ENCODE assay signal across 1 cellular context in the genomic region with DNA sequence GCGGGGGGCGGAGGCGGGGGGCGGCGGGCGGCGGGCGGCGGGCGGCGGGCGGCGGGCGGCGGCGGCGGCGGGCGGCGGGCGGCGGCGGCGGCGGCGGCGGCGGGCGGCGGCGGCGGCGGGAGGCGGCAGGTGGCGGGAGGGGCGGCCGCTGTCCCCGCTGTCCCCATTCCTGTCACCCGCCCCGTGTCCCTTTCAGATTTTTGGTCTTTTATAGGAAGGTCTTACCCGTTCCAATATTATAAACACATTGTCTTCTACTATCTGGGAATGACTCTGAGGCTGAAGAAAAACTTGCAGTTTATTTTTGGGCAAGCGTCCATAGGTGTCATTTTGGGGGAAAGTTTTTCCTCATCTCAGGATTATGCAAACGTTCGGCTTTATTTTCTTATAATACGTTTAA.
TF ChIP-seq lines count a peak whose summit lies in the region.

No MANE protein-coding gene starts in this region.

TF ChIP-seq in SK-N-SH, 30 proteins besides CTCF, POLR2A, EP300 and RAD21 (continued from another document):
- TF ChIP-seq, protein P1, sequence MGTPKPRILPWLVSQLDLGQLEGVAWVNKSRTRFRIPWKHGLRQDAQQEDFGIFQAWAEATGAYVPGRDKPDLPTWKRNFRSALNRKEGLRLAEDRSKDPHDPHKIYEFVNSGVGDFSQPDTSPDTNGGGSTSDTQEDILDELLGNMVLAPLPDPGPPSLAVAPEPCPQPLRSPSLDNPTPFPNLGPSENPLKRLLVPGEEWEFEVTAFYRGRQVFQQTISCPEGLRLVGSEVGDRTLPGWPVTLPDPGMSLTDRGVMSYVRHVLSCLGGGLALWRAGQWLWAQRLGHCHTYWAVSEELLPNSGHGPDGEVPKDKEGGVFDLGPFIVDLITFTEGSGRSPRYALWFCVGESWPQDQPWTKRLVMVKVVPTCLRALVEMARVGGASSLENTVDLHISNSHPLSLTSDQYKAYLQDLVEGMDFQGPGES (IDR thresholded peaks at IDR 0.05; ENCODE audit: low read depth, low read length), result no peak
- no peak for TF ChIP-seq NFIC (IDR thresholded peaks at IDR 0.05; ENCODE audit: borderline replicate concordance)
